ENCODE assay signal across 22 cellular contexts in genomic region chr5:4614088-4614487, GRCh38.
A peak's percentile ranks its signal among the peaks of the same experiment; 100 is the strongest.
DNase-seq lines count a peak whose midpoint lies in the region; TF ChIP-seq lines count a peak whose summit lies in the region.
"Had no signal": no experiment of that assay in that cellular context is flagged by ENCODE, and none has a peak within 500 bp of the region (broad histone marks: within the 10 kb centered on the region; RNA-seq: fewer than 3 reads in every experiment).

No MANE protein-coding gene starts in this region.

- no peak overlapping the region for H3K4me3 ChIP-seq in fibroblast of the aortic adventitia (ENCODE audit: low read depth, low read length)
- H3K4me3 ChIP-seq: PC-9, sigmoid colon, vagina had no signal

- DNase-seq in Ammon's horn (ENCODE audit: low spot score) (peak; percentile 4), M059J (ENCODE audit: low read depth) (peak; percentile 47), OCI-M1 (lab: John Stamatoyannopoulos, UW) (peak; percentile 58), fibroblast of the aortic adventitia (ENCODE audit: low read depth) (peak; percentile 2), cerebellar nuclear complex (lab: John Stamatoyannopoulos, UW) (no peak), DMS153 treated with DMSO at 0.1 percent for 48 hours (lab: John Stamatoyannopoulos, UW; ENCODE audit: unreplicated experiment) (no peak), NCI-H446 treated with DMSO at 0.1 percent for 48 hours (lab: John Stamatoyannopoulos, UW) (no peak)
- DNase-seq in activated naive CD4-positive, alpha-beta T cell treated with Interleukin-2 at 50 U/mL for 16 hours, result no peak
- DNase-seq: activated naive CD4-positive, alpha-beta T cell; activated T-cell treated with anti-CD3 and anti-CD28 coated beads, Interleukin-2, amount 50 U/mL, for 24 hours; amygdala; caudate nucleus; DMS 273 treated with DMSO at 0.1 percent for 48 hours; left colon; midbrain; NCI-H1930; NCI-H526 treated with DMSO at 0.1 percent for 48 hours; PC-9; posterior cingulate gyrus; sigmoid colon; T-helper 17 cell had no signal

- no peak for TF ChIP-seq CTCF in fibroblast of the aortic adventitia (IDR thresholded peaks at IDR 0.05; ENCODE audit: insufficient read depth, low read length)

Comparison
In these comparisons a context has a peak if more than half of its experiments do, and no peak if none do; other contexts are left out.
1. DNase-seq: peak in Ammon's horn (single experiment), M059J (single experiment), OCI-M1 (single experiment) and fibroblast of the aortic adventitia (single experiment); none in cerebellar nuclear complex (0 of 2), DMS153 treated with DMSO at 0.1 percent for 48 hours (single experiment), NCI-H446 treated with DMSO at 0.1 percent for 48 hours (single experiment) and activated naive CD4-positive, alpha-beta T cell treated with Interleukin-2 at 50 U/mL for 16 hours (single experiment).